In the genomic region with DNA sequence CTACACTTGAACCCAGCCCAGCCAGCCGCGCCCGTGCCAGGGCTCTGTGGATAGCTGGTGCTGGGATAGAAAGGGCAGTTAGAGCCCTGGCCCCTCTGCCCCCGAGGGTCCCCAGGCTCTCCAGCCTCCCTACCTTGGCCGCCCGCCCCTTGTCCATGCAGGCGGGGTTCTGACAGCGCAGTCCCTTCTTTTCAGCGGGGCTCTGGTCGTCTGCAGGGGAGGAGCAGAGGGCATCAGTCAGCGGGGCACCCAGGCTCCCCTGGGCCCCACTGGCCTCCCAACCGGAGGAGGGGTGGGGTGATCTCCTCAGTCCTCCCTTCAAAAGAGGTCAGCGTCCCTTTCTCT, we compare ENCODE assay signal across 11 cellular contexts. TPM values are rescaled to one million over a fixed set of nuclear protein-coding genes. Genes with fewer than 3 reads are reported as not detected.
DNase-seq lines count a peak whose midpoint lies in the region; ATAC-seq and TF ChIP-seq lines count a peak whose summit lies in the region.
"Had no signal": no experiment of that assay in that cellular context is flagged by ENCODE, and none has a peak within 500 bp of the region (broad histone marks: within the 10 kb centered on the region; RNA-seq: fewer than 3 reads in every experiment).

No MANE protein-coding gene starts in this region.

- peaks cover 0 to 4% (median 0%) of the 10 kb centered on the region in 3 experiments; a peak in 2 of 7 replicates for H3K36me3 Mint-ChIP-seq in H9 (ENCODE audit: insufficient read depth in 1 of 3, low read depth in 3 of 3)

- DNase-seq in H9 (no peak), adipocyte (ENCODE audit: low read depth) (no peak), left ventricle myocardium superior (no peak), skeletal muscle cell (ENCODE audit: low read depth) (no peak), iPS-NIHi7 (ENCODE audit: extremely low spot score) (no peak), NCI-H2107 treated with DMSO at 0.1 percent for 48 hours (lab: John Stamatoyannopoulos, UW; ENCODE audit: unreplicated experiment) (no peak), aorta (no peak)
- DNase-seq in stimulated activated naive CD4-positive, alpha-beta T cell treated with Interleukin-2 at 50 U/mL for 16 hours (lab: John Stamatoyannopoulos, UW), result no peak
- DNase-seq: activated naive CD4-positive, alpha-beta T cell treated with anti-CD3 and anti-CD28 coated beads, Interleukin-2, amount 50 U/mL, for 16 hours; MG63 had no signal

- H3K27ac Mint-ChIP-seq in H9, result no peak overlapping the region

- H4K91ac ChIP-seq in H9 (ENCODE audit: insufficient read length, low read depth, low read length), result no peak overlapping the region

- no peak overlapping the region for H4K5ac ChIP-seq in H9 (ENCODE audit: insufficient read length, low read depth, low read length)

- H2BK15ac ChIP-seq in H9 (ENCODE audit: low read depth, low read length), result no peak overlapping the region

- H3K27me3 ChIP-seq in H9 (ENCODE audit: insufficient read depth, low read length) (no peaks in the 10 kb centered on the region), adipocyte (replicated peaks; ENCODE audit: control insufficient read depth, insufficient read depth, low read length) (no peaks in the 10 kb centered on the region), aorta (ENCODE audit: control insufficient read depth in 1 of 2, insufficient read depth in 2 of 2, low read length in 1 of 2) (no peaks in the 10 kb centered on the region)
- H3K27me3 ChIP-seq: MG63 had no signal

- no peak for TF ChIP-seq CTCF in H9 (conservative IDR thresholded peaks at IDR 0.05)

- ATAC-seq in left ventricle myocardium superior (peak; percentile 5), aorta (ENCODE audit: low FRiP score) (no peak)

- no peak overlapping the region for H3K23ac ChIP-seq in H9 (ENCODE audit: insufficient read length, low read depth, low read length)

- no peak overlapping the region for H2BK120ac ChIP-seq in H9 (ENCODE audit: low read depth, low read length, poor library complexity, severe bottlenecking)

- H3K4me1 ChIP-seq in H9 (ENCODE audit: insufficient read depth, low read length) (peaks cover 4% of the 10 kb centered on the region; the same call in 1 of the 2 replicates), adipocyte (ENCODE audit: control insufficient read depth, insufficient read depth, low read length) (peaks cover 8% of the 10 kb centered on the region), aorta (ENCODE audit: control insufficient read depth in 1 of 2, insufficient read depth in 2 of 2, low read length in 2 of 2) (peaks cover 0 to 4% of the 10 kb centered on the region in 2 donors)

- H2BK5ac ChIP-seq in H9 (ENCODE audit: insufficient read length, low read length), result no peak overlapping the region

- H3T11ph ChIP-seq in H9 (ENCODE audit: low read length), result no peak overlapping the region

- no peak overlapping the region for H3K9ac ChIP-seq in H9 (ENCODE audit: extremely low read depth, insufficient read length, low read length)
- peak overlapping the region; percentile 58 for H3K9ac ChIP-seq in adipocyte (ENCODE audit: low read length)

- H3K14ac ChIP-seq in H9 (ENCODE audit: insufficient read depth, low read length), result no peak overlapping the region

- H3K79me2 ChIP-seq in H9 (ENCODE audit: insufficient read depth, low read length), result no peaks in the 10 kb centered on the region

- no peak overlapping the region for H3K56ac ChIP-seq in H9 (ENCODE audit: insufficient read length, low read depth, low read length)

- H3K27me3 Mint-ChIP-seq in H9 (ENCODE audit: low read depth), result peaks cover 34% of the 10 kb centered on the region

- H3K4me3 ChIP-seq in adipocyte (ENCODE audit: low read length) (peak overlapping the region; percentile 69), skeletal muscle cell (ENCODE audit: low read depth, low read length) (peak overlapping the region; percentile 70), aorta (ENCODE audit: low read length in 2 of 2) (no peak overlapping the region)

- H2BK12ac ChIP-seq in H9 (ENCODE audit: insufficient read length, low read depth, low read length), result no peak overlapping the region

- no CpG with 5 or more reads among the region's 13 CpGs for WGBS in H9 (ENCODE audit: extremely low coverage, insufficient read length, low lambda C conversion rate)
- 16 to 19% methylated on average over 13 of the region's 13 CpGs for WGBS in aorta, 2 donors

- no peak overlapping the region for H2AK5ac ChIP-seq in H9 (ENCODE audit: insufficient read length, low read length)

- no peaks in the 10 kb centered on the region for H3K79me1 ChIP-seq in H9 (ENCODE audit: insufficient read depth, low read depth, low read length, poor library complexity, severe bottlenecking)

- H3K27ac ChIP-seq in H9 (ENCODE audit: insufficient read length, low read depth, low read length), result no peak overlapping the region
- H3K27ac ChIP-seq in aorta (ENCODE audit: low read depth in 1 of 2, low read length in 2 of 2), result peak overlapping the region in 1 of 2 donors; percentile 3
- H3K27ac ChIP-seq: SJSA1 had no signal

- intact Hi-C loops in left ventricle myocardium superior (cut with micrococcal nuclease) (no loop called here), aorta (cut with DNase I) (no loop called here)

- H3K4me2 ChIP-seq in H9 (ENCODE audit: insufficient read depth, insufficient read length, low read length), result peak overlapping the region; percentile 57

- no peaks in the 10 kb centered on the region for H3K36me3 ChIP-seq in adipocyte (ENCODE audit: control insufficient read depth, insufficient read depth, low read length, severe bottlenecking)
- no peaks in the 10 kb centered on the region for H3K36me3 ChIP-seq in aorta (ENCODE audit: control insufficient read depth in 1 of 2, insufficient read depth in 2 of 2, low read length in 1 of 2)
- H3K36me3 ChIP-seq: MG63, SJSA1 had no signal

- peaks cover 24 to 25% of the 10 kb centered on the region in 2 experiments for H3K4me1 Mint-ChIP-seq in H9

- no peak overlapping the region for H2BK20ac ChIP-seq in H9 (ENCODE audit: low read depth, low read length, poor library complexity, severe bottlenecking)

- no peaks in the 10 kb centered on the region for H3K9me3 Mint-ChIP-seq in H9

- H3K18ac ChIP-seq in H9 (ENCODE audit: insufficient read length, low read depth, low read length), result no peak overlapping the region

- no peak overlapping the region for H3K4ac ChIP-seq in H9 (ENCODE audit: low read depth, low read length)

- no peak overlapping the region for H4K8ac ChIP-seq in H9 (replicated peaks; ENCODE audit: insufficient read length, low read depth, low read length)

- H3K9me3 ChIP-seq in H9 (ENCODE audit: control insufficient read depth, low read depth, low read length) (no peaks in the 10 kb centered on the region), adipocyte (ENCODE audit: control insufficient read depth, low read length) (no peaks in the 10 kb centered on the region), aorta (ENCODE audit: control insufficient read depth, low read length) (no peaks in the 10 kb centered on the region)
- H3K9me3 ChIP-seq: MG63, SJSA1 had no signal

- H4K20me1 ChIP-seq in H9 (ENCODE audit: control insufficient read depth, insufficient read depth, insufficient read length), result no peaks in the 10 kb centered on the region

- no peak overlapping the region for H2AFZ ChIP-seq in H9 (ENCODE audit: low read length)

- H3K23me2 ChIP-seq in H9 (ENCODE audit: insufficient read length, low read depth, low read length, poor library complexity, severe bottlenecking), result peaks cover 12% of the 10 kb centered on the region

- H3K4me3 Mint-ChIP-seq in H9, result peak overlapping the region; percentile 68 to 83

RNA-seq across cellular contexts. Expression of a gene that starts 4.9 kb away (rescaled TPM):
- total RNA-seq in H9 (2021) (20.7 and 22.3 TPM in 2 replicates), left ventricle myocardium superior (16.9 TPM), aorta (10 to 100 TPM in 1 of 2 donors, 1 to 10 TPM in 1; 6.6 to 39.3 TPM)
- polyA plus RNA-seq in aorta, result 1 to 10 TPM; 2.6 to 8.0 TPM

RNA-seq across cellular contexts. Expression of a gene that starts 30.4 kb away (rescaled TPM):
- total RNA-seq in H9 (2021), result 18.3 and 19.4 TPM in 2 replicates
- 10.8 TPM for total RNA-seq in left ventricle myocardium superior
- 10 to 100 TPM in 1 of 2 donors, 1 to 10 TPM in 1; 6.5 to 34.6 TPM for total RNA-seq in aorta
- 10 to 100 TPM in 1 of 2 donors, 1 to 10 TPM in 1; 9.6 to 22.9 TPM for polyA plus RNA-seq in aorta

RNA-seq across cellular contexts. Expression of a gene that starts 58.0 kb away (rescaled TPM):
- 49.4 and 50.4 TPM in 2 replicates for total RNA-seq in H9 (2021)
- total RNA-seq in left ventricle myocardium superior, result 12.9 TPM
- total RNA-seq in aorta, result 10 to 100 TPM; 25.9 to 27.0 TPM
- 1 to 10 TPM; 1.9 to 6.5 TPM for polyA plus RNA-seq in aorta

RNA-seq across cellular contexts. Expression of a gene that starts 58.8 kb away (rescaled TPM):
- total RNA-seq in H9 (2021) (not detected in 2 replicates), left ventricle myocardium superior (not detected), aorta (not detected)
- polyA plus RNA-seq in aorta, result 1 to 10 TPM in 1 of 2 donors, not detected in 1; 1.3 TPM
- total RNA-seq: SJSA1 had no signal

Comparison
In these comparisons a context has a peak if more than half of its experiments do, and no peak if none do; other contexts are left out.
1. H3K4me3 ChIP-seq: peak in adipocyte (single experiment) and skeletal muscle cell (single experiment); none in aorta (0 of 2).